Comparison of ENCODE assay signal across 28 cellular contexts in genomic region chr14:48023881-48024280, GRCh38.
"Had no signal": no experiment of that assay in that cellular context is flagged by ENCODE, and none has a peak within 500 bp of the region (broad histone marks: within the 10 kb centered on the region; RNA-seq: fewer than 3 reads in every experiment).

No MANE protein-coding gene starts in this region.

- H3K27ac ChIP-seq: cardiac muscle cell, heart right ventricle, sigmoid colon, stomach, suprapubic skin, transverse colon, vagina, WERI-Rb-1 had no signal

- H3K27me3 ChIP-seq: cardiac muscle cell, heart right ventricle, sigmoid colon, stomach, suprapubic skin, transverse colon, vagina had no signal

- H3K4me1 ChIP-seq: heart right ventricle, sigmoid colon, stomach, suprapubic skin, transverse colon, vagina had no signal

- H3K36me3 ChIP-seq: cardiac muscle cell, heart right ventricle, sigmoid colon, stomach, suprapubic skin, transverse colon, vagina, WERI-Rb-1 had no signal

- H3K4me3 Mint-ChIP-seq: activated CD4-positive, alpha-beta T cell treated with anti-CD3 and anti-CD28 coated beads, Interleukin-2, amount 10 ng/mL, durations not matched to agents 7 days and 5 days; activated CD8-positive, alpha-beta memory T cell treated with anti-CD3 and anti-CD28 coated beads, Interleukin-2, amount 10 ng/mL, durations not matched to agents 7 days and 5 days; activated CD8-positive, alpha-beta T cell treated with anti-CD3 and anti-CD28 coated beads for 36 hours; activated naive CD4-positive, alpha-beta T cell treated with anti-CD3 and anti-CD28 coated beads, Interleukin-2, amount 10 ng/mL, durations not matched to agents 7 days and 5 days; dendritic cell treated with granulocyte-macrophage colony-stimulating factor and Interleukin-4, amounts not matched to agents 40 ng/mL and 50 ng/mL, for 4 days; naive thymus-derived CD4-positive, alpha-beta T cell; neural crest cell; stimulated activated memory B cell treated with anti-CD40 and anti-IgM and Interleukin-4, amounts not matched to agents 10 μg/mL and 1 μg/mL and 100 μg/mL, for 72 hours had no signal

- DNase-seq: activated CD4-positive, alpha-beta T cell treated with anti-CD3 and anti-CD28 coated beads, Interleukin-2, amount 10 ng/mL, durations not matched to agents 7 days and 5 days; activated CD4-positive, CD25-positive, alpha-beta regulatory T cell treated with anti-CD3 and anti-CD28 coated beads, Interleukin-2, amount 50 U/mL, for 72 hours; activated CD8-positive, alpha-beta memory T cell treated with anti-CD3 and anti-CD28 coated beads, Interleukin-2, amount 10 ng/mL, durations not matched to agents 7 days and 5 days; activated CD8-positive, alpha-beta T cell treated with anti-CD3 and anti-CD28 coated beads for 36 hours; activated effector memory CD4-positive, alpha-beta T cell treated with anti-CD3 and anti-CD28 coated beads, Interleukin-2, amount 50 U/mL, for 16 hours; activated naive CD4-positive, alpha-beta T cell treated with anti-CD3 and anti-CD28 coated beads, Interleukin-2, amount 10 ng/mL, durations not matched to agents 7 days and 5 days; activated T-cell treated with anti-CD3 and anti-CD28 coated beads for 4 hours; amygdala; effector CD4-positive, alpha-beta T cell; erythroblast; foreskin fibroblast; heart right ventricle; islet precursor cell; left cardiac atrium; naive thymus-derived CD4-positive, alpha-beta T cell; occipital lobe; sigmoid colon; stimulated activated CD4-positive, alpha-beta T cell treated with anti-CD3 and anti-CD28 coated beads, Interleukin-15, amount 100 ng/mL, for 24 hours; stomach; transverse colon; WERI-Rb-1 had no signal

- H3K4me2 ChIP-seq: smooth muscle cell had no signal

- H3K4me3 ChIP-seq: cardiac muscle cell, heart right ventricle, sigmoid colon, smooth muscle cell, stomach, suprapubic skin, transverse colon, vagina had no signal

- ATAC-seq: activated CD8-positive, alpha-beta memory T cell treated with anti-CD3 and anti-CD28 coated beads, Interleukin-2, amount 10 ng/mL, durations not matched to agents 7 days and 5 days; activated CD8-positive, alpha-beta T cell treated with anti-CD3 and anti-CD28 coated beads for 36 hours; heart right ventricle; left cardiac atrium; naive thymus-derived CD4-positive, alpha-beta T cell; stimulated activated memory B cell treated with anti-CD40 and anti-IgM and Interleukin-4, amounts not matched to agents 10 μg/mL and 1 μg/mL and 100 μg/mL, for 72 hours had no signal

- H3K36me3 Mint-ChIP-seq: activated CD8-positive, alpha-beta memory T cell treated with anti-CD3 and anti-CD28 coated beads, Interleukin-2, amount 10 ng/mL, durations not matched to agents 7 days and 5 days; activated naive CD4-positive, alpha-beta T cell treated with anti-CD3 and anti-CD28 coated beads, Interleukin-2, amount 10 ng/mL, durations not matched to agents 7 days and 5 days; stimulated activated memory B cell treated with anti-CD40 and anti-IgM and Interleukin-4, amounts not matched to agents 10 μg/mL and 1 μg/mL and 100 μg/mL, for 72 hours had no signal

- H3K4me1 Mint-ChIP-seq: activated CD4-positive, alpha-beta T cell treated with anti-CD3 and anti-CD28 coated beads, Interleukin-2, amount 10 ng/mL, durations not matched to agents 7 days and 5 days; activated CD8-positive, alpha-beta memory T cell treated with anti-CD3 and anti-CD28 coated beads, Interleukin-2, amount 10 ng/mL, durations not matched to agents 7 days and 5 days; activated naive CD4-positive, alpha-beta T cell treated with anti-CD3 and anti-CD28 coated beads, Interleukin-2, amount 10 ng/mL, durations not matched to agents 7 days and 5 days; naive thymus-derived CD4-positive, alpha-beta T cell; stimulated activated memory B cell treated with anti-CD40 and anti-IgM and Interleukin-4, amounts not matched to agents 10 μg/mL and 1 μg/mL and 100 μg/mL, for 72 hours had no signal

- H3K27me3 Mint-ChIP-seq: activated CD4-positive, alpha-beta T cell treated with anti-CD3 and anti-CD28 coated beads, Interleukin-2, amount 10 ng/mL, durations not matched to agents 7 days and 5 days; activated CD8-positive, alpha-beta memory T cell treated with anti-CD3 and anti-CD28 coated beads, Interleukin-2, amount 10 ng/mL, durations not matched to agents 7 days and 5 days; activated CD8-positive, alpha-beta T cell treated with anti-CD3 and anti-CD28 coated beads for 36 hours; activated naive CD4-positive, alpha-beta T cell treated with anti-CD3 and anti-CD28 coated beads, Interleukin-2, amount 10 ng/mL, durations not matched to agents 7 days and 5 days; dendritic cell treated with granulocyte-macrophage colony-stimulating factor and Interleukin-4, amounts not matched to agents 40 ng/mL and 50 ng/mL, for 4 days; naive thymus-derived CD4-positive, alpha-beta T cell; stimulated activated memory B cell treated with anti-CD40 and anti-IgM and Interleukin-4, amounts not matched to agents 10 μg/mL and 1 μg/mL and 100 μg/mL, for 72 hours had no signal

- H3K27ac Mint-ChIP-seq: activated CD4-positive, alpha-beta T cell treated with anti-CD3 and anti-CD28 coated beads, Interleukin-2, amount 10 ng/mL, durations not matched to agents 7 days and 5 days; activated CD8-positive, alpha-beta memory T cell treated with anti-CD3 and anti-CD28 coated beads, Interleukin-2, amount 10 ng/mL, durations not matched to agents 7 days and 5 days; activated CD8-positive, alpha-beta T cell treated with anti-CD3 and anti-CD28 coated beads for 36 hours; activated naive CD4-positive, alpha-beta T cell treated with anti-CD3 and anti-CD28 coated beads, Interleukin-2, amount 10 ng/mL, durations not matched to agents 7 days and 5 days; dendritic cell treated with granulocyte-macrophage colony-stimulating factor and Interleukin-4, amounts not matched to agents 40 ng/mL and 50 ng/mL, for 4 days; naive thymus-derived CD4-positive, alpha-beta T cell; stimulated activated memory B cell treated with anti-CD40 and anti-IgM and Interleukin-4, amounts not matched to agents 10 μg/mL and 1 μg/mL and 100 μg/mL, for 72 hours had no signal

- H3K9me3 Mint-ChIP-seq: neural crest cell had no signal
